In the genomic region with DNA sequence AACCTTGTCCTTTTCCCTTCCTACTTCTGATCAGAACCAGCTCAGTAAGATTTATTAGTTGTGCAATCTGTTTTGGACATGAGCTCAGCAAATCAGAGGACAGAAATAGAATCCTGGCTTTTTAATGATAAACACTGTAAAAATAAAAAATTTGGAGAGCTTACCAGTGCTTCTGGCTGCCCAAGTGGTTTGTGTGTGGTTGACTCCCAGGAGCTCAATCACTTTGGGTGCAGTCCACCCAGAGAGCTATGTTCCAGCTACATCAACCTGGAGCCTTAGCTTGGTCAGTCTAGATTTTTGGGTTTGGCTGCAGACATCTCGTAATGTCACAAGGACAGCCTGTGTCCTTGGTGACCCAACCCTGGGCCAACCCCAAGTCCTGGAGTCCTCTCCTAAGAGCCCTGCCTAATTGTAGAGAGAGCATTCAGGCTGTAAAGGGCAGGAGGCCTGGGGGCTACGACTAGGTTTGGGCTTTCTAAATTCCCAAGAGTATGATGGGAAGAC, we compare ENCODE assay signal across 8 cellular contexts. TPM values are rescaled to one million over a fixed set of nuclear protein-coding genes. Genes with fewer than 3 reads are reported as not detected.
DNase-seq lines count a peak whose midpoint lies in the region; ATAC-seq and TF ChIP-seq lines count a peak whose summit lies in the region.

No MANE protein-coding gene starts in this region.

- H3K4me3 Mint-ChIP-seq in activated T-cell treated with anti-CD3 and anti-CD28 coated beads, Interleukin-2, amount 50 U/mL, for 24 hours = peak overlapping the region; percentile 74
- H3K4me3 Mint-ChIP-seq in memory B cell = peak overlapping the region; percentile 46

- no peaks in the 10 kb centered on the region for H3K36me3 ChIP-seq in upper lobe of left lung

- no peak for ATAC-seq in memory B cell (ENCODE audit: low read depth)
- peak in 1 of 2 donors; percentile 37 for ATAC-seq in upper lobe of left lung (ENCODE audit: low FRiP score in 2 of 2)
- ATAC-seq in HG03025 (IDR thresholded peaks at IDR 0.05; ENCODE audit: low FRiP score, unreplicated experiment) = no peak

- H3K4me3 ChIP-seq in cardiac fibroblast (replicated peaks in 1 of 2; ENCODE audit: low read depth in 2 of 2, low read length in 2 of 2) = no peak overlapping the region
- no peak overlapping the region for H3K4me3 ChIP-seq in upper lobe of left lung

- H3K27ac Mint-ChIP-seq in activated T-cell treated with anti-CD3 and anti-CD28 coated beads, Interleukin-2, amount 50 U/mL, for 24 hours = peak overlapping the region; percentile 99
- H3K27ac Mint-ChIP-seq in memory B cell = peak overlapping the region; percentile 100

- H3K27ac ChIP-seq in upper lobe of left lung = peak overlapping the region; percentile 56 to 84 (median 78)

- TF ChIP-seq CTCF in cardiac fibroblast (IDR thresholded peaks at IDR 0.05; ENCODE audit: low read depth, low read length) (no peak), upper lobe of left lung (IDR thresholded peaks at IDR 0.05) (no peak), GM13977 (IDR thresholded peaks at IDR 0.05; ENCODE audit: extremely low read depth, insufficient read depth, missing control alignments) (no peak)

- no peak for TF ChIP-seq EP300 in upper lobe of left lung (IDR thresholded peaks at IDR 0.05)

- no peak for TF ChIP-seq POLR2A in upper lobe of left lung (IDR thresholded peaks at IDR 0.05)

- DNase-seq in activated T-cell treated with anti-CD3 and anti-CD28 coated beads, Interleukin-2, amount 50 U/mL, for 24 hours = no peak
- no peak for DNase-seq in activated T-cell treated with anti-CD3 and anti-CD28 coated beads, Interleukin-2, amount 50 U/mL, for 1 hour
- DNase-seq in cardiac fibroblast (ENCODE audit: low read depth in 2 of 2) (peak; percentile 63 to 75), memory B cell (ENCODE audit: low spot score in 2 of 2) (no peak), upper lobe of left lung (no peak), GM13977 (ENCODE audit: low spot score) (no peak), kidney glomerular epithelial cell (lab: John Stamatoyannopoulos, UW) (no peak)

- in situ Hi-C loops in GM13977 (cut with MboI; ENCODE audit: low pct_unique_long_range_greater_than_20kb, low sequenced_read_pairs, unreplicated experiment) = no loop called here

- H3K9me3 Mint-ChIP-seq in activated T-cell treated with anti-CD3 and anti-CD28 coated beads, Interleukin-2, amount 50 U/mL, for 24 hours = no peaks in the 10 kb centered on the region
- H3K9me3 Mint-ChIP-seq in memory B cell = no peaks in the 10 kb centered on the region

- H3K27me3 Mint-ChIP-seq in activated T-cell treated with anti-CD3 and anti-CD28 coated beads, Interleukin-2, amount 50 U/mL, for 24 hours = no peaks in the 10 kb centered on the region
- no peaks in the 10 kb centered on the region for H3K27me3 Mint-ChIP-seq in memory B cell

- 52 to 100% methylated on average over 1 to 2 of the region's 2 CpGs for WGBS in upper lobe of left lung, 2 donors

- no peaks in the 10 kb centered on the region for H3K27me3 ChIP-seq in upper lobe of left lung

- peaks cover 100% of the 10 kb centered on the region for H3K4me1 Mint-ChIP-seq in activated T-cell treated with anti-CD3 and anti-CD28 coated beads, Interleukin-2, amount 50 U/mL, for 24 hours (ENCODE audit: low read depth)
- H3K4me1 Mint-ChIP-seq in memory B cell = peaks cover 79% of the 10 kb centered on the region

- H3K36me3 Mint-ChIP-seq in activated T-cell treated with anti-CD3 and anti-CD28 coated beads, Interleukin-2, amount 50 U/mL, for 24 hours (ENCODE audit: low read depth) = peaks cover 83% of the 10 kb centered on the region
- H3K36me3 Mint-ChIP-seq in memory B cell = peaks cover 21% of the 10 kb centered on the region

- peaks cover 77 to 84% (median 80%) of the 10 kb centered on the region in 4 donors for H3K4me1 ChIP-seq in upper lobe of left lung

- H3K9me3 ChIP-seq in upper lobe of left lung = no peaks in the 10 kb centered on the region

RNA-seq across cellular contexts. Expression of gene CD44, which starts 28.5 kb away (rescaled TPM):
- 100 to 1,000 TPM; 454 to 696 (median 551) TPM for total RNA-seq in upper lobe of left lung

Comparison
In these comparisons a context has a peak if more than half of its experiments do, and no peak if none do; other contexts are left out.
1. DNase-seq: peak in cardiac fibroblast (2 of 2); none in activated T-cell treated with anti-CD3 and anti-CD28 coated beads, Interleukin-2, amount 50 U/mL, for 24 hours (single experiment), activated T-cell treated with anti-CD3 and anti-CD28 coated beads, Interleukin-2, amount 50 U/mL, for 1 hour (single experiment), memory B cell (0 of 2), upper lobe of left lung (0 of 2), GM13977 (single experiment) and kidney glomerular epithelial cell (single experiment).